Comparison of ENCODE assay signal across 10 cellular contexts in the genomic region with DNA sequence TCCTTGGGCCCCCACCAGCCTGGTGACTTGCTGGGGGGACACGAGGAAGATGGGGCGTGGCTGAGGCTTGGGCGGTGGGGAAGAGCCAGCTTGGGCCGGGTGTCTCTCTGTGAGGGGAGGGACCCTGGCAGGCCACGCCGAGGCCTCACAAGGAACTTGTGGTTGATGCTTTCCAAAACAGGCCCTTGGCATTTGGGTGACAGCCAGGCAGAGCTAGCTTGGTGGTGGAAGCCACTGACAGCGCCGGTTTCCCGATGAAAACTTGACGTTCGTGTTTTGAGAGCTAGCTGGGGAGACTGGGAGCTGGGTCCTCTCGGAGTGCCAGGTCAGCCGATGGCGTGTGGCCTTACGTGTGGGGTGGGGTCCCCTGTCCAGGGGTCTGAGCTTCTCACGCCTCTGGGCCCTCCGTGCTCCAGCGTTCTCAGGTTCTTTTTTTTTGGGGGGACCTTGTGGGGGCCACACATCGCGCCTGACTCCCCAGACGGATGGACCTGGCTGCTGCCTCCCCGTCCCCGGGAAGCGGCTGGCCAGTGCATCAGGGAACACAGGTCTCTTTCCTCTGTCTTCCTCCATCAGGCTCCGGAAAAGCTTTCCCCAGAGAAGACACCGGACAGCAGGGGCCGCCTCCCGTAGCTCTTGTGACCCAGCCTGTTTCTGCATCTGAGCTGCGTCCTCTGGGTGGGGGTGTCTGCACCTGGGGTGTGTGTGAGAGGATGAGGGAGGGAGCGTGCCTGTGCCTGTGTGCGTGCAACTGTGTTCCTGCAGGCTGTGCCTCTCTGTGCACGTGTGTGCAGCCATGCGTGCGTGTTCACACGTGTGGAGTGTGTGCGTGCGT.
DNase-seq lines count a peak whose midpoint lies in the region; ATAC-seq and TF ChIP-seq lines count a peak whose summit lies in the region.
"Had no signal": no experiment of that assay in that cellular context is flagged by ENCODE, and none has a peak within 500 bp of the region (broad histone marks: within the 10 kb centered on the region; RNA-seq: fewer than 3 reads in every experiment).

No MANE protein-coding gene starts in this region.

- CTCF ChIA-PET in WTC11 (lab: Charles Lee), result interaction anchor here (0.6 to 3.4 kb wide), 10 partner anchors 9 to 486 kb away, joined by 3 to 44 read pairs (median 4); no protein-coding TSS in a partner anchor

- H3K4me3 Mint-ChIP-seq in WTC11 (peak overlapping the region; percentile 61), memory B cell (peak overlapping the region; percentile 74)

- peaks cover 3% of the 10 kb centered on the region for H3K4me1 Mint-ChIP-seq in WTC11
- peaks cover 20% of the 10 kb centered on the region for H3K4me1 Mint-ChIP-seq in memory B cell

- DNase-seq in BE2C, result no peak
- DNase-seq in GM19238 (ENCODE audit: insufficient read length, low spot score), result peak; percentile 48
- no peak for DNase-seq in WTC11 (ENCODE audit: low spot score)
- peak; percentile 42 to 45 for DNase-seq in memory B cell (ENCODE audit: low spot score in 2 of 2)
- DNase-seq in effector memory CD4-positive, alpha-beta T cell, result no peak
- no peak for DNase-seq in NCI-H128 (lab: John Stamatoyannopoulos, UW; ENCODE audit: unreplicated experiment)
- DNase-seq in NCI-H345 treated with DMSO at 0.1 percent for 48 hours (lab: John Stamatoyannopoulos, UW; ENCODE audit: unreplicated experiment), result no peak

- no peaks in the 10 kb centered on the region for H3K4me1 ChIP-seq in BE2C
- no peaks in the 10 kb centered on the region for H3K4me1 ChIP-seq in effector memory CD4-positive, alpha-beta T cell (ENCODE audit: control insufficient read depth, insufficient read depth, low read length, poor library complexity, severe bottlenecking)
- H3K4me1 ChIP-seq: ascending aorta had no signal

- TF ChIP-seq CTCF in BE2C (IDR thresholded peaks at IDR 0.05; ENCODE audit: low read depth, low read length), result no peak
- no peak for TF ChIP-seq CTCF in WTC11 (IDR thresholded peaks at IDR 0.05)

- H3K36me3 Mint-ChIP-seq in WTC11 (no peaks in the 10 kb centered on the region), memory B cell (no peaks in the 10 kb centered on the region)

- H3K9me3 ChIP-seq in BE2C, result no peaks in the 10 kb centered on the region
- H3K9me3 ChIP-seq in effector memory CD4-positive, alpha-beta T cell (ENCODE audit: control insufficient read depth, low read length), result no peaks in the 10 kb centered on the region
- H3K9me3 ChIP-seq: ascending aorta, ovary had no signal

- H3K27ac Mint-ChIP-seq in WTC11 (no peak overlapping the region), memory B cell (peak overlapping the region; percentile 58)

- peaks cover 40% of the 10 kb centered on the region for H3K27me3 ChIP-seq in BE2C
- peaks cover 7% of the 10 kb centered on the region for H3K27me3 ChIP-seq in effector memory CD4-positive, alpha-beta T cell (replicated peaks; ENCODE audit: control insufficient read depth, insufficient read depth, low read length, poor library complexity, severe bottlenecking)
- H3K27me3 ChIP-seq: ovary had no signal

- H3K9me3 Mint-ChIP-seq in WTC11 (no peaks in the 10 kb centered on the region), memory B cell (no peaks in the 10 kb centered on the region)

- H3K36me3 ChIP-seq in BE2C, result no peaks in the 10 kb centered on the region
- H3K36me3 ChIP-seq in effector memory CD4-positive, alpha-beta T cell (ENCODE audit: control insufficient read depth, insufficient read depth, low read length), result no peaks in the 10 kb centered on the region
- H3K36me3 ChIP-seq: ascending aorta, ovary had no signal

- H3K27ac ChIP-seq in effector memory CD4-positive, alpha-beta T cell (ENCODE audit: insufficient read depth, low read length, poor library complexity, severe bottlenecking), result no peak overlapping the region
- H3K27ac ChIP-seq: ascending aorta, ovary had no signal

- POLR2A ChIA-PET in WTC11 (lab: Charles Lee), result interaction anchor here (0.5 kb wide), 1 partner anchor 34 kb away, joined by 3 read pairs; no protein-coding TSS in a partner anchor

- peak overlapping the region; percentile 14; the same call in 1 of the 2 replicates for H3K4me3 ChIP-seq in BE2C (ENCODE audit: low read depth, low read length)
- H3K4me3 ChIP-seq in effector memory CD4-positive, alpha-beta T cell (ENCODE audit: insufficient read depth, low read depth, low read length, poor library complexity, severe bottlenecking), result no peak overlapping the region
- H3K4me3 ChIP-seq: ascending aorta, ovary had no signal

- ATAC-seq in HG03175 (IDR thresholded peaks at IDR 0.05; ENCODE audit: unreplicated experiment) (peak; percentile 39), WTC11 (peak; percentile 11), memory B cell (ENCODE audit: low read depth) (peak; percentile 77)

- H3K27me3 Mint-ChIP-seq in WTC11 (ENCODE audit: low read depth) (peaks cover 45% of the 10 kb centered on the region), memory B cell (peaks cover 19% of the 10 kb centered on the region)

TF ChIP-seq in WTC11, 78 proteins besides CTCF, POLR2A, EP300 and RAD21:
- no peak for TF ChIP-seq OVOL2 (CRISPR knock-in tag; IDR thresholded peaks at IDR 0.05; ENCODE audit: borderline replicate concordance)
- TF ChIP-seq ZNF396 (CRISPR knock-in tag; IDR thresholded peaks at IDR 0.05; ENCODE audit: borderline replicate concordance), result no peak

Comparison
In these comparisons a context has a peak if more than half of its experiments do, and no peak if none do; other contexts are left out.
1. DNase-seq: peak in GM19238 (single experiment) and memory B cell (2 of 2); none in BE2C (single experiment), WTC11 (single experiment), effector memory CD4-positive, alpha-beta T cell (0 of 3), NCI-H128 (single experiment) and NCI-H345 treated with DMSO at 0.1 percent for 48 hours (single experiment).
2. ATAC-seq: peak in every context shown above with its lines; median percentile 77 in memory B cell; 39 in HG03175; 11 in WTC11.